Comparison of ENCODE assay signal across 8 cellular contexts in genomic region chr15:83206387-83206970, GRCh38. TPM values are rescaled to one million over a fixed set of nuclear protein-coding genes. Genes with fewer than 3 reads are reported as not detected.
DNase-seq lines count a peak whose midpoint lies in the region; ATAC-seq, FAIRE-seq and TF ChIP-seq lines count a peak whose summit lies in the region.

No MANE protein-coding gene starts in this region.

- ATAC-seq in HG02938 (IDR thresholded peaks at IDR 0.05; ENCODE audit: unreplicated experiment) (peak; percentile 1), esophagus mucosa (no peak)

- no peaks in the 10 kb centered on the region for H3K36me3 ChIP-seq in left ventricle myocardium inferior

- H3K4me3 ChIP-seq in left ventricle myocardium inferior = peak overlapping the region; percentile 92
- H3K4me3 ChIP-seq in retinal pigment epithelial cell (ENCODE audit: low read length) = peak overlapping the region; percentile 76

- DNase-seq in Ammon's horn (ENCODE audit: low spot score) = peak; percentile 13
- no peak for DNase-seq in left ventricle myocardium inferior
- no peak for DNase-seq in retinal pigment epithelial cell (ENCODE audit: low read depth)
- no peak for DNase-seq in 8988T
- no peak for DNase-seq in frontal cortex (ENCODE audit: low spot score in 2 of 2)

- intact Hi-C loops in left ventricle myocardium inferior (cut with micrococcal nuclease) = no loop called here

- TF ChIP-seq CTCF in left ventricle myocardium inferior (IDR thresholded peaks at IDR 0.05; ENCODE audit: borderline replicate concordance) (no peak), retinal pigment epithelial cell (conservative IDR thresholded peaks at IDR 0.05; ENCODE audit: low read depth, low read length) (no peak)

- H3K4me3 Mint-ChIP-seq in activated naive CD8-positive, alpha-beta T cell = peak overlapping the region; percentile 90

- H3K27me3 Mint-ChIP-seq in activated naive CD8-positive, alpha-beta T cell = peaks cover 13% of the 10 kb centered on the region

- H3K9me3 ChIP-seq in left ventricle myocardium inferior (replicated peaks) = no peaks in the 10 kb centered on the region

- no peaks in the 10 kb centered on the region for H3K9me3 Mint-ChIP-seq in activated naive CD8-positive, alpha-beta T cell (ENCODE audit: low read depth)

- no peaks in the 10 kb centered on the region for H3K27me3 ChIP-seq in left ventricle myocardium inferior (ENCODE audit: low read depth)

- peaks cover 6% of the 10 kb centered on the region for H3K4me1 Mint-ChIP-seq in activated naive CD8-positive, alpha-beta T cell (ENCODE audit: low read depth)

- peak overlapping the region; percentile 84 for H3K27ac Mint-ChIP-seq in activated naive CD8-positive, alpha-beta T cell

- peaks cover 60% of the 10 kb centered on the region for H3K4me1 ChIP-seq in left ventricle myocardium inferior

- FAIRE-seq in frontal cortex (lab: Jason Lieb, UNC) = no peak

- no peaks in the 10 kb centered on the region for H3K36me3 Mint-ChIP-seq in activated naive CD8-positive, alpha-beta T cell

- H3K27ac ChIP-seq in left ventricle myocardium inferior (replicated peaks) = peak overlapping the region; percentile 93

RNA-seq across cellular contexts. Expression of gene HDGFL3, which starts 1.1 kb away (rescaled TPM):
- 38.0 TPM for total RNA-seq in left ventricle myocardium inferior
- 19.1 TPM for total RNA-seq in esophagus mucosa
- 135 TPM for total RNA-seq in frontal cortex
